Comparison of ENCODE assay signal across 21 cellular contexts in the genomic region with DNA sequence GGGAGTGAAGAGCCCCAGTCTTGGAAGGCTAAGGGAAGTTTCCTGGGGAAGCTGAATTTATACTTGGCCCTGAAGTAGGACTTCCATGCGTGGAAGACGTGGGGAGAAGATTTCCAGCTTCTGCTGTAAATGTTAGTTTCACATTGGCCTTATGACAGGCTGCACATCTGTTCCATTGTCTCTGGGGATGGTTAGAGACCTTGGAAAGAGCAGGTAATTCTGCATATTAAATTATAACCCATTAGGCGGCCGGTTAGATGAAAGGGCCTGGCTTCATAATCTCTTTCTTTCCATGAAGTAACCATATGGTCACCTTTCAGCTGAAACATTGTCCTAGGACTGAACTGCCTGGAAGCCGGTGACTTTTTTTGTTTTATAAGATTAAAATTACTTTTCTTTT. TPM values are rescaled to one million over a fixed set of nuclear protein-coding genes. Genes with fewer than 3 reads are reported as not detected.
"Had no signal": no experiment of that assay in that cellular context is flagged by ENCODE, and none has a peak within 500 bp of the region (broad histone marks: within the 10 kb centered on the region; RNA-seq: fewer than 3 reads in every experiment).

No MANE protein-coding gene starts in this region.

- H3K27me3 ChIP-seq: breast epithelium, esophagus squamous epithelium, testis, upper lobe of right lung had no signal

- DNase-seq: activated CD4-positive, CD25-positive, alpha-beta regulatory T cell treated with anti-CD3 and anti-CD28 coated beads, Interleukin-2, amount 50 U/mL, for 72 hours; activated naive CD4-positive, alpha-beta T cell treated with anti-CD3 and anti-CD28 coated beads for 36 hours; activated naive CD8-positive, alpha-beta T cell treated with anti-CD3 and anti-CD28 coated beads, Interleukin-2, amount 50 U/mL, for 24 hours; aorta; cerebellar nuclear complex; effector CD8-positive, alpha-beta T cell; esophagus squamous epithelium; hypothalamus; kidney; left ventricle myocardium inferior; occipital lobe; right cardiac atrium; stimulated activated naive CD8-positive, alpha-beta T cell treated with anti-CD3 and anti-CD28 coated beads, Interleukin-15, amount 100 ng/mL, for 72 hours; T-helper 9 cell; testis; upper lobe of right lung had no signal

- H3K4me1 ChIP-seq: breast epithelium, esophagus squamous epithelium, prostate gland, testis, upper lobe of right lung had no signal

- H3K27ac ChIP-seq: breast epithelium, esophagus squamous epithelium, left ventricle myocardium inferior, prostate gland, testis, upper lobe of right lung had no signal

- H3K4me3 ChIP-seq: breast epithelium, esophagus squamous epithelium, left ventricle myocardium inferior, prostate gland, testis, upper lobe of right lung had no signal

- H3K36me3 ChIP-seq: breast epithelium, esophagus squamous epithelium, left ventricle myocardium inferior, prostate gland, upper lobe of right lung had no signal

- FAIRE-seq: endothelial cell of umbilical vein, kidney had no signal

- ATAC-seq: activated naive CD8-positive, alpha-beta T cell treated with anti-CD3 and anti-CD28 coated beads, Interleukin-2, amount 50 U/mL, for 24 hours; activated T-helper 17 cell treated with anti-CD3 and anti-CD28 coated beads, Interleukin-2, amount 50 U/mL, for 72 hours; right cardiac atrium; stimulated activated naive CD8-positive, alpha-beta T cell treated with anti-CD3 and anti-CD28 coated beads, Interleukin-15, amount 100 ng/mL, for 72 hours; upper lobe of right lung had no signal

- H3K9me3 ChIP-seq: breast epithelium, esophagus squamous epithelium, left ventricle myocardium inferior, prostate gland, testis, upper lobe of right lung had no signal

RNA-seq across cellular contexts. Expression of a gene that starts 37.5 kb away (rescaled TPM):
- total RNA-seq: activated naive CD4-positive, alpha-beta T cell treated with anti-CD3 and anti-CD28 coated beads for 36 hours; activated T-helper 17 cell treated with anti-CD3 and anti-CD28 coated beads, Interleukin-2, amount 50 U/mL, for 72 hours; endothelial cell of umbilical vein; glomerular endothelial cell; occipital lobe had no signal
- polyA plus RNA-seq: endothelial cell of umbilical vein had no signal
